8 cellular contexts compared by ENCODE assay signal in genomic region chr17:47323382-47324223, GRCh38. TPM values are rescaled to one million over a fixed set of nuclear protein-coding genes. Genes with fewer than 3 reads are reported as not detected.
A peak's percentile ranks its signal among the peaks of the same experiment; 100 is the strongest.
DNase-seq lines count a peak whose midpoint lies in the region; ATAC-seq and TF ChIP-seq lines count a peak whose summit lies in the region.

TSS of gene EFCAB13 (plus strand) at chr17:47323955. CDS start at chr17:47328354, 4,399 bp downstream.

- TF ChIP-seq POLR2A in adrenal gland (IDR thresholded peaks at IDR 0.05): peak; percentile 81 to 91

- peak within 1 kb of the TSS; percentile 24 to 85 (median 60) for H3K4me3 ChIP-seq in adrenal gland
- H3K4me3 ChIP-seq in left ventricle myocardium inferior: peak within 1 kb of the TSS; percentile 82

- TF ChIP-seq CTCF in GM12874 (IDR thresholded peaks at IDR 0.05; ENCODE audit: insufficient read depth, low read depth, low read length) (peak; percentile 31), adrenal gland (IDR thresholded peaks at IDR 0.05) (peak in 2 of 6 experiments; percentile 22 to 50), left ventricle myocardium inferior (IDR thresholded peaks at IDR 0.05; ENCODE audit: borderline replicate concordance) (peak; percentile 54), progenitor cell of endocrine pancreas (IDR thresholded peaks at IDR 0.05; ENCODE audit: unreplicated experiment) (peak; percentile 47)

- intact Hi-C loops in adrenal gland (cut with DNase I): no loop called here
- intact Hi-C loops in left ventricle myocardium inferior (cut with micrococcal nuclease): no loop called here

- H3K9me3 Mint-ChIP-seq in progenitor cell of endocrine pancreas (ENCODE audit: low read depth): peaks cover 5% of the 10 kb centered on the region

- H3K4me1 ChIP-seq in adrenal gland (replicated peaks in 1 of 2) (peaks cover 0 to 4% of the 10 kb centered on the region in 2 donors), left ventricle myocardium inferior (peaks cover 10% of the 10 kb centered on the region)

- WGBS in adrenal gland, 4 donors: 1% methylated on average over 33 to 72 of the region's 72 CpGs

- peak within 1 kb of the TSS; percentile 87 for H3K4me3 Mint-ChIP-seq in progenitor cell of endocrine pancreas (ENCODE audit: low read depth)

- peak within 1 kb of the TSS; percentile 98 for H3K27ac Mint-ChIP-seq in progenitor cell of endocrine pancreas

- H3K27me3 Mint-ChIP-seq in progenitor cell of endocrine pancreas: peaks cover 12% of the 10 kb centered on the region

- peak; percentile 93 for ATAC-seq in HG02642 (IDR thresholded peaks at IDR 0.05; ENCODE audit: poor library complexity, unreplicated experiment)

- no peaks in the 10 kb centered on the region for H3K9me3 ChIP-seq in adrenal gland (replicated peaks in 1 of 3)
- H3K9me3 ChIP-seq in left ventricle myocardium inferior (replicated peaks): peaks cover 9% of the 10 kb centered on the region

- H3K36me3 ChIP-seq in adrenal gland (replicated peaks in 1 of 2) (no peaks in the 10 kb centered on the region), left ventricle myocardium inferior (no peaks in the 10 kb centered on the region)

- peak; percentile 83 for DNase-seq in NCI-H1105 (lab: John Stamatoyannopoulos, UW)
- DNase-seq in T follicular helper cell (ENCODE audit: low read depth): peak; percentile 63
- DNase-seq in adrenal gland: peak; percentile 87 to 92 (median 89)
- DNase-seq in left ventricle myocardium inferior: peak; percentile 89
- peak; percentile 85 for DNase-seq in progenitor cell of endocrine pancreas (ENCODE audit: low spot score, unreplicated experiment)
- peak; percentile 87 for DNase-seq in ureter (ENCODE audit: low spot score)

- H3K27ac ChIP-seq in adrenal gland (peak within 1 kb of the TSS; percentile 16 to 96 (median 86)), left ventricle myocardium inferior (replicated peaks) (peak within 1 kb of the TSS; percentile 96)

- no peaks in the 10 kb centered on the region for H3K36me3 Mint-ChIP-seq in progenitor cell of endocrine pancreas (ENCODE audit: insufficient read depth)

- peaks cover 4% of the 10 kb centered on the region for H3K4me1 Mint-ChIP-seq in progenitor cell of endocrine pancreas (ENCODE audit: low read depth)

- H3K27me3 ChIP-seq in adrenal gland: no peaks in the 10 kb centered on the region
- H3K27me3 ChIP-seq in left ventricle myocardium inferior (ENCODE audit: low read depth): no peaks in the 10 kb centered on the region

RNA-seq across cellular contexts. Expression of gene EFCAB13, which starts in this region (rescaled TPM):
- total RNA-seq in adrenal gland: 1 to 10 TPM; 1.1 to 7.5 (median 3.5) TPM
- polyA plus RNA-seq in adrenal gland: 1 to 10 TPM; 1.2 to 3.3 (median 1.3) TPM
- total RNA-seq in left ventricle myocardium inferior: 2.6 TPM
- 5.2 and 5.8 TPM in 2 replicates for total RNA-seq in progenitor cell of endocrine pancreas
- total RNA-seq in ureter: 15.4 TPM

Comparison
In these comparisons a context has a peak if more than half of its experiments do, and no peak if none do; other contexts are left out.
1. Peak in every context shown above with its lines: DNase-seq, ATAC-seq, H3K4me3 ChIP-seq and H3K27ac ChIP-seq.